ENCODE assay signal across 9 cellular contexts in the genomic region with DNA sequence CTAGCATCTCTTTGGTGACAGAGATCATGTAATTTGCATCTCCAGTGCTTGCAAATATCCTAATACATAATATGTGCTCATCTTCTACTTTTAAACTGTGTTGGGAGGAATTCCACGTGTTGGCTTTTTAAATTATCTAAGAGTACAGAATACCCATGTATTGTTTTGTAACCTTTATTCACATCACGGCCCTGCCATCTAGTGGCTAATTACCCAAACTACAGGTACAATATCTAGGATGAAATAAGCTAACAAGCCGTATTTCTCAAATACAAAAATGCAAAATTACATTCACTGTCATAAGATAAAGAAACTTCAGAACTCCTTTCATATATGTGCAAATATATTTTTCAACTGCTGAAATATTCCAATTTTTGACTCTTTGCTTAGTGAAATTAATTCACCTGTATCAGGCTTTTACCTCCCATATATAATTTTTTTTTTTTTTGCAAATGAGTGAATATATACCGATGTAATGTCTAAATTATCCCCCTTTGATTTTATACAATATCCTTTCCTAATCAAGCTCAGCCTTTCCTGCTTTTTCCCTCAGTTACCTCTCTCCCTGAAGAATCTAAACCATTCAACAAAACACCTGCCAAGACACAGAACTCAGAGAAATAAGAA. TPM values are rescaled to one million over a fixed set of nuclear protein-coding genes. Genes with fewer than 3 reads are reported as not detected.
A peak's percentile ranks its signal among the peaks of the same experiment; 100 is the strongest.
DNase-seq lines count a peak whose midpoint lies in the region; ATAC-seq and TF ChIP-seq lines count a peak whose summit lies in the region.
"Had no signal": no experiment of that assay in that cellular context is flagged by ENCODE, and none has a peak within 500 bp of the region (broad histone marks: within the 10 kb centered on the region; RNA-seq: fewer than 3 reads in every experiment).

No MANE protein-coding gene starts in this region.

- H3K27ac ChIP-seq in right cardiac atrium (ENCODE audit: low read length) (no peak overlapping the region), PC-3 (ENCODE audit: low read length) (no peak overlapping the region)

- H3K27me3 Mint-ChIP-seq in naive B cell, result peaks cover 27 to 51% (median 45%) of the 10 kb centered on the region in 3 donors

- POLR2A ChIA-PET in PC-3 (lab: Charles Lee; ENCODE audit: unreplicated experiment), result no interaction called here

- no peaks in the 10 kb centered on the region for H3K36me3 ChIP-seq in PC-3 (ENCODE audit: low read depth, low read length)

- H3K27ac Mint-ChIP-seq in naive B cell, result no peak overlapping the region
- H3K27ac Mint-ChIP-seq: activated naive CD4-positive, alpha-beta T cell treated with anti-CD3 and anti-CD28 coated beads, Interleukin-2, amount 50 U/mL, for 72 hours had no signal

- no peak overlapping the region for H2AFZ ChIP-seq in PC-3 (ENCODE audit: low read length)

- no TSS peak for BruUV-seq in PC-3 (replicated peaks; lab: Mats Ljungman, UMichigan)

- H3K4me1 ChIP-seq in right cardiac atrium (ENCODE audit: control insufficient read depth, insufficient read depth, low read length), result no peaks in the 10 kb centered on the region
- H3K4me1 ChIP-seq in PC-3 (ENCODE audit: insufficient read depth, low read length), result no peaks in the 10 kb centered on the region

- peaks cover 0 to 8% (median 7%) of the 10 kb centered on the region in 7 donors for H3K9me3 Mint-ChIP-seq in naive B cell
- H3K9me3 Mint-ChIP-seq: activated naive CD4-positive, alpha-beta T cell treated with anti-CD3 and anti-CD28 coated beads, Interleukin-2, amount 50 U/mL, for 72 hours had no signal

- TF ChIP-seq CTCF in PC-3 (conservative IDR thresholded peaks at IDR 0.05; ENCODE audit: low read depth, low read length), result peak; percentile 79

- H3K27me3 ChIP-seq in right cardiac atrium (ENCODE audit: control insufficient read depth, insufficient read depth) (no peaks in the 10 kb centered on the region), PC-3 (ENCODE audit: low read length) (no peaks in the 10 kb centered on the region)

- H3K4me1 Mint-ChIP-seq in naive B cell, result no peaks in the 10 kb centered on the region

- H3F3A ChIP-seq in PC-3 (ENCODE audit: low read length, unreplicated experiment), result no peaks in the 10 kb centered on the region

- no peaks in the 10 kb centered on the region for H4K20me1 ChIP-seq in PC-3 (ENCODE audit: low read length)

- H3K4me2 ChIP-seq in PC-3 (ENCODE audit: low read length), result no peak overlapping the region

- 23% methylated on average over 4 of the region's 4 CpGs for WGBS in right cardiac atrium

- no peak overlapping the region for H3K4me3 Mint-ChIP-seq in naive B cell

- DNase-seq in Right ventricle myocardium superior, result no peak
- no peak for DNase-seq in right cardiac atrium
- DNase-seq in PC-3, result peak; percentile 67
- DNase-seq in dermis microvascular lymphatic vessel endothelial cell (ENCODE audit: low read depth in 2 of 2), result peak; percentile 16 to 41
- DNase-seq in naive B cell, result peak; percentile 12
- DNase-seq in NCI-H524 treated with DMSO at 0.1 percent for 48 hours (lab: John Stamatoyannopoulos, UW), result no peak
- DNase-seq in activated T-cell treated with anti-CD3 and anti-CD28 coated beads, Interleukin-2, amount 50 U/mL, for 48 hours, result no peak

- peak; percentile 61 for ATAC-seq in Right ventricle myocardium superior (ENCODE audit: poor library complexity)
- no peak for ATAC-seq in right cardiac atrium
- peak; percentile 54 for ATAC-seq in HG02981 (IDR thresholded peaks at IDR 0.05; ENCODE audit: unreplicated experiment)
- no peak for ATAC-seq in PC-3
- ATAC-seq in naive B cell (ENCODE audit: low read depth in 2 of 2), result no peak
- ATAC-seq: activated naive CD4-positive, alpha-beta T cell treated with anti-CD3 and anti-CD28 coated beads, Interleukin-2, amount 50 U/mL, for 72 hours had no signal

- CTCF ChIA-PET in PC-3 (lab: Charles Lee), result interaction anchor here (0.6 to 1.0 kb wide), 3 partner anchors 49 to 695 kb away, joined by 3 to 4 read pairs (median 3); no protein-coding TSS in a partner anchor

- no peaks in the 10 kb centered on the region for H3K9me2 ChIP-seq in PC-3 (replicated peaks; ENCODE audit: low read length)

- H3K4me3 ChIP-seq in right cardiac atrium (ENCODE audit: low read length), result no peak overlapping the region
- no peak overlapping the region for H3K4me3 ChIP-seq in PC-3 (ENCODE audit: low read length)

- peaks cover 0 to 6% of the 10 kb centered on the region in 2 donors for H3K36me3 Mint-ChIP-seq in naive B cell

- H3K9ac ChIP-seq in PC-3 (ENCODE audit: low read length), result no peak overlapping the region

- no peaks in the 10 kb centered on the region for H3K9me3 ChIP-seq in right cardiac atrium (ENCODE audit: control insufficient read depth, low read length)
- peaks cover 8% of the 10 kb centered on the region; the same call in 1 of the 2 replicates for H3K9me3 ChIP-seq in PC-3 (ENCODE audit: low read length)

- intact Hi-C loops in Right ventricle myocardium superior (cut with DNase I), result loop anchor here (10.0 kb wide), 1 partner anchor 699 kb away; no protein-coding TSS in a partner anchor
- intact Hi-C loops in right cardiac atrium (cut with DNase I), result no loop called here
- intact Hi-C loops in PC-3 (cut with micrococcal nuclease), result loop anchor here (2.0 to 10.0 kb wide), 2 partner anchors 403 to 699 kb away; no protein-coding TSS in a partner anchor

- H3K79me2 ChIP-seq in PC-3 (ENCODE audit: low read length), result no peaks in the 10 kb centered on the region

RNA-seq across cellular contexts. Expression of gene LSM8, which starts 30.3 kb away (rescaled TPM):
- 19.5 TPM for total RNA-seq in Right ventricle myocardium superior
- total RNA-seq in right cardiac atrium, result 10 to 100 TPM; 16.6 to 24.4 (median 18.9) TPM
- 23.4 TPM for polyA plus RNA-seq in right cardiac atrium
- total RNA-seq in PC-3 (2014; rRNA removed), result 41.2 and 55.1 TPM in 2 replicates
- 35.1 and 35.3 TPM in 2 replicates for total RNA-seq in dermis microvascular lymphatic vessel endothelial cell
- polyA plus RNA-seq in naive B cell (ENCODE audit: low read depth in 6 of 6), result 10 to 100 TPM; 23.9 to 51.7 (median 41.2) TPM

Comparison
In these comparisons a context has a peak if more than half of its experiments do, and no peak if none do; other contexts are left out.
1. ATAC-seq: peak in Right ventricle myocardium superior (single experiment) and HG02981 (single experiment); none in right cardiac atrium (0 of 2), PC-3 (single experiment) and naive B cell (0 of 2).
2. intact Hi-C loops: an anchor here in Right ventricle myocardium superior (10.0 kb wide) and PC-3 (2.0 to 10.0 kb wide); none called in right cardiac atrium.
3. DNase-seq: peak in PC-3 (single experiment), dermis microvascular lymphatic vessel endothelial cell (2 of 2) and naive B cell (single experiment); none in Right ventricle myocardium superior (single experiment), right cardiac atrium (0 of 3), NCI-H524 treated with DMSO at 0.1 percent for 48 hours (single experiment) and activated T-cell treated with anti-CD3 and anti-CD28 coated beads, Interleukin-2, amount 50 U/mL, for 48 hours (0 of 2).